1 cellular context compared by ENCODE assay signal in the genomic region with DNA sequence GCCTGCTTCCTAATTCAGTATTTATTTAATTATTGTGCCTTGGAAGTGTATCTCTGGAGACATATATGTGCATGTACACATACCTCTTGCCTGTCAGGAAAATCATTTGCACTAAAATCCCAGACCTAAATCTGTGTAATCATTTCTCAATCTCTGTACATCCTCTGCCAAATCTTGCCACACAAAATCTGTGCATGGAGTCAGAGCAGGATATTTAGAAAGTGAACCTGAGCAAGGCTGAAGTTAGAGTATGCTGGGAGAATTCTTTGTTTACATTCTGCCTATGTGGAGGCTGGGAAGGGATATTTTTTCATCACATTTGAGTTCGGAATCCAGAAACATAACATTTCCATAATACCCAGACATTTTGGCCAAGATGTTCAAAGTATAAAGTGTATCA.
TF ChIP-seq lines count a peak whose summit lies in the region.

No MANE protein-coding gene starts in this region.

TF ChIP-seq in IMR-90, 13 proteins besides CTCF, POLR2A, EP300 and RAD21:
- TF ChIP-seq CEBPB (IDR thresholded peaks at IDR 0.05; ENCODE audit: low read depth, low read length) (peak; percentile 48), MAFK (IDR thresholded peaks at IDR 0.05; ENCODE audit: low read depth, low read length) (no peak), RFX5 (IDR thresholded peaks at IDR 0.05; ENCODE audit: low read depth, low read length) (no peak), MAZ (IDR thresholded peaks at IDR 0.05; ENCODE audit: borderline replicate concordance, low read depth, low read length) (no peak), SMC3 (IDR thresholded peaks at IDR 0.05; ENCODE audit: low read depth, low read length) (no peak), RCOR1 (IDR thresholded peaks at IDR 0.05; ENCODE audit: insufficient replicate concordance, low read length) (no peak), BHLHE40 (IDR thresholded peaks at IDR 0.05; ENCODE audit: low read depth, low read length) (no peak)
- TF ChIP-seq, protein P1, sequence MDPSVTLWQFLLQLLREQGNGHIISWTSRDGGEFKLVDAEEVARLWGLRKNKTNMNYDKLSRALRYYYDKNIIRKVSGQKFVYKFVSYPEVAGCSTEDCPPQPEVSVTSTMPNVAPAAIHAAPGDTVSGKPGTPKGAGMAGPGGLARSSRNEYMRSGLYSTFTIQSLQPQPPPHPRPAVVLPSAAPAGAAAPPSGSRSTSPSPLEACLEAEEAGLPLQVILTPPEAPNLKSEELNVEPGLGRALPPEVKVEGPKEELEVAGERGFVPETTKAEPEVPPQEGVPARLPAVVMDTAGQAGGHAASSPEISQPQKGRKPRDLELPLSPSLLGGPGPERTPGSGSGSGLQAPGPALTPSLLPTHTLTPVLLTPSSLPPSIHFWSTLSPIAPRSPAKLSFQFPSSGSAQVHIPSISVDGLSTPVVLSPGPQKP (IDR thresholded peaks at IDR 0.05; ENCODE audit: borderline replicate concordance, low read depth, low read length): no peak
